Comparison of ENCODE assay signal across 8 cellular contexts in genomic region chr9:134024828-134025605, GRCh38. TPM values are rescaled to one million over a fixed set of nuclear protein-coding genes. Genes with fewer than 3 reads are reported as not detected.
DNase-seq lines count a peak whose midpoint lies in the region; ATAC-seq, FAIRE-seq and TF ChIP-seq lines count a peak whose summit lies in the region.

Gene BRD3OS (plus strand): TSS chr9:134025481. CDS start chr9:134026748, 1,267 bp downstream.

- H3K36me3 ChIP-seq in right atrium auricular region (no peaks in the 10 kb centered on the region), psoas muscle (ENCODE audit: insufficient read depth in 1 of 2, low read depth in 1 of 2) (peaks cover 0 to 20% of the 10 kb centered on the region in 2 donors)

- H3K27me3 ChIP-seq in right atrium auricular region (no peaks in the 10 kb centered on the region), psoas muscle (ENCODE audit: insufficient read depth in 3 of 3, low read length in 2 of 3) (no peaks in the 10 kb centered on the region)

- no peak for TF ChIP-seq CTCF in right atrium auricular region (IDR thresholded peaks at IDR 0.05)
- TF ChIP-seq CTCF in psoas muscle (IDR thresholded peaks at IDR 0.05), result no peak

- no peaks in the 10 kb centered on the region for H3K9me3 ChIP-seq in right atrium auricular region
- H3K9me3 ChIP-seq in psoas muscle, result no peaks in the 10 kb centered on the region

- H3K4me3 ChIP-seq in right atrium auricular region, result peak within 1 kb of the TSS; percentile 60 to 80
- peak within 1 kb of the TSS; percentile 87 for H3K4me3 ChIP-seq in psoas muscle

- 2 to 4% (median 3%) methylated on average over 16 to 43 of the region's 43 CpGs for WGBS in psoas muscle, 3 donors

- DNase-seq in GM12892 (ENCODE audit: insufficient read length), result peak; percentile 89
- DNase-seq in NCI-H187 (lab: John Stamatoyannopoulos, UW), result peak; percentile 85 to 86
- peak in 57 of 58 donors; percentile 68 to 100 (median 96) for DNase-seq in anterior cingulate cortex (lab: John Stamatoyannopoulos, UW)
- DNase-seq in right atrium auricular region (ENCODE audit: low spot score), result peak; percentile 94
- DNase-seq in psoas muscle, result peak; percentile 98 to 99
- DNase-seq in urothelium cell line (ENCODE audit: low spot score), result peak; percentile 94

- H3K4me1 ChIP-seq in right atrium auricular region (peaks cover 0 to 10% of the 10 kb centered on the region in 2 donors), psoas muscle (peaks cover 8% of the 10 kb centered on the region)

- peak; percentile 92 for ATAC-seq in HG02885 (IDR thresholded peaks at IDR 0.05; ENCODE audit: poor library complexity, unreplicated experiment)
- peak; percentile 96 to 98 (median 96) for ATAC-seq in psoas muscle

- peak; percentile 100 for FAIRE-seq in GM12892 (lab: Jason Lieb, UNC)
- peak; percentile 97 for FAIRE-seq in urothelium cell line (lab: Jason Lieb, UNC)

- intact Hi-C loops in T-helper 2 cell treated with Interferon-gamma antibody and Interleukin-4, amounts not matched to agents 100 ng/mL and 5 ng/mL, for 36 hours (cut with micrococcal nuclease), result loop anchor here (1.0 kb wide), 4 partner anchors 31 to 566 kb away; partner anchors contain the start of genes BRD3 and CACFD1
- intact Hi-C loops in psoas muscle (cut with DNase I), result loop anchor here (2.0 to 5.0 kb wide), 2 partner anchors 37 to 44 kb away; partner anchors contain the start of gene BRD3 (in 1 of the 2)

- H3K27ac ChIP-seq in right atrium auricular region (peak within 1 kb of the TSS; percentile 48 to 61), psoas muscle (peak within 1 kb of the TSS; percentile 51)

- TF ChIP-seq POLR2A in GM12892 (IDR thresholded peaks at IDR 0.05; ENCODE audit: low read depth, low read length), result peak; percentile 20; the same call in 1 of the 2 replicates

RNA-seq across cellular contexts. Expression of gene BRD3OS, which starts in this region (rescaled TPM):
- 5.7 TPM for polyA plus RNA-seq in GM12892 (2012; ENCODE audit: missing spikeins)
- 11.3 and 12.2 TPM in 2 replicates for total RNA-seq in T-helper 2 cell treated with Interferon-gamma antibody and Interleukin-4, amounts not matched to agents 100 ng/mL and 5 ng/mL, for 36 hours
- total RNA-seq in right atrium auricular region (10 to 100 TPM in 1 of 2 donors, 1 to 10 TPM in 1; 7.8 to 11.2 TPM), psoas muscle (1 to 10 TPM; 2.4 to 4.3 (median 4.2) TPM)
- polyA plus RNA-seq in psoas muscle, result 1 to 10 TPM; 1.2 to 8.7 (median 2.7) TPM

Comparison
In these comparisons a context has a peak if more than half of its experiments do, and no peak if none do; other contexts are left out.
1. Peak in every context shown above with its lines: DNase-seq, ATAC-seq, H3K4me3 ChIP-seq and H3K27ac ChIP-seq.